In genomic region chr2:235135990-235136561, GRCh38 we compare ENCODE assay signal across 9 cellular contexts.
DNase-seq lines count a peak whose midpoint lies in the region; ATAC-seq, FAIRE-seq and TF ChIP-seq lines count a peak whose summit lies in the region.
"Had no signal": no experiment of that assay in that cellular context is flagged by ENCODE, and none has a peak within 500 bp of the region (broad histone marks: within the 10 kb centered on the region; RNA-seq: fewer than 3 reads in every experiment).

No MANE protein-coding gene starts in this region.

- no peaks in the 10 kb centered on the region for H3K27me3 Mint-ChIP-seq in activated CD8-positive, alpha-beta T cell treated with anti-CD3 and anti-CD28 coated beads, Interleukin-2, amount 10 ng/mL, durations not matched to agents 7 days and 5 days (ENCODE audit: low read depth)
- peaks cover 51% of the 10 kb centered on the region for H3K27me3 Mint-ChIP-seq in stimulated activated naive CD8-positive, alpha-beta T cell treated with anti-CD3 and anti-CD28 coated beads, Interleukin-15, amount 100 ng/mL, for 72 hours

- no peak for ATAC-seq in activated CD8-positive, alpha-beta T cell treated with anti-CD3 and anti-CD28 coated beads, Interleukin-2, amount 10 ng/mL, durations not matched to agents 7 days and 5 days
- peak; percentile 46 for ATAC-seq in stimulated activated naive CD8-positive, alpha-beta T cell treated with anti-CD3 and anti-CD28 coated beads, Interleukin-15, amount 100 ng/mL, for 72 hours
- ATAC-seq in HG02852 (IDR thresholded peaks at IDR 0.05; ENCODE audit: unreplicated experiment), result no peak

- H3K4me3 ChIP-seq in A673 (ENCODE audit: low read depth, low read length, poor library complexity, severe bottlenecking), result no peak overlapping the region

- DNase-seq in A673 (ENCODE audit: low spot score), result peak; percentile 70
- DNase-seq in GM12891 (ENCODE audit: insufficient read length, low spot score), result no peak
- DNase-seq in NCI-H345 treated with DMSO at 0.1 percent for 48 hours (lab: John Stamatoyannopoulos, UW; ENCODE audit: unreplicated experiment), result peak; percentile 22
- DNase-seq in activated CD8-positive, alpha-beta T cell treated with anti-CD3 and anti-CD28 coated beads, Interleukin-2, amount 10 ng/mL, durations not matched to agents 7 days and 5 days, result peak; percentile 56
- DNase-seq in erythroblast (lab: John Stamatoyannopoulos, UW), result peak; percentile 37 to 65
- DNase-seq in myocyte (ENCODE audit: low read depth), result peak; percentile 90
- peak; percentile 32 to 38 for DNase-seq in stimulated activated naive CD8-positive, alpha-beta T cell treated with anti-CD3 and anti-CD28 coated beads, Interleukin-15, amount 100 ng/mL, for 72 hours
- DNase-seq: naive B cell had no signal

- no peaks in the 10 kb centered on the region for H3K9me3 ChIP-seq in A673 (ENCODE audit: low read depth, low read length, poor library complexity, severe bottlenecking)

- no peaks in the 10 kb centered on the region for H3K4me1 Mint-ChIP-seq in activated CD8-positive, alpha-beta T cell treated with anti-CD3 and anti-CD28 coated beads, Interleukin-2, amount 10 ng/mL, durations not matched to agents 7 days and 5 days (ENCODE audit: low read depth)
- H3K4me1 Mint-ChIP-seq in stimulated activated naive CD8-positive, alpha-beta T cell treated with anti-CD3 and anti-CD28 coated beads, Interleukin-15, amount 100 ng/mL, for 72 hours, result no peaks in the 10 kb centered on the region

- POLR2A ChIA-PET in A673 (lab: Charles Lee; ENCODE audit: low non-redundant PET), result no interaction called here
- POLR2A ChIA-PET in activated CD8-positive, alpha-beta T cell treated with anti-CD3 and anti-CD28 coated beads, Interleukin-2, amount 10 ng/mL, durations not matched to agents 7 days and 5 days (lab: Charles Lee), result no interaction called here

- no peak overlapping the region for H3K27ac ChIP-seq in A673 (ENCODE audit: low read depth, low read length, poor library complexity, severe bottlenecking)

- peaks cover 31% of the 10 kb centered on the region for H3K4me1 ChIP-seq in A673 (ENCODE audit: insufficient read depth, low read length, poor library complexity, severe bottlenecking)

- intact Hi-C loops in A673 (cut with micrococcal nuclease; ENCODE audit: unreplicated experiment), result loop anchor here (10.0 kb wide), 1 partner anchor 359 kb away; the partner anchor contains the start of gene AGAP1

- CTCF ChIA-PET in A673 (lab: Charles Lee), result interaction anchor here (0.6 to 1.1 kb wide), 3 partner anchors 416 to 610 kb away, joined by 3 to 4 read pairs (median 3); no protein-coding TSS in a partner anchor
- CTCF ChIA-PET in activated CD8-positive, alpha-beta T cell treated with anti-CD3 and anti-CD28 coated beads, Interleukin-2, amount 10 ng/mL, durations not matched to agents 7 days and 5 days (lab: Charles Lee), result interaction anchor here (1.2 kb wide), 2 partner anchors 12 to 457 kb away, joined by 4 to 5 read pairs; no protein-coding TSS in a partner anchor

- no peak for TF ChIP-seq POLR2A in GM12891 (IDR thresholded peaks at IDR 0.05; ENCODE audit: low read depth, low read length)
- TF ChIP-seq POLR2A in erythroblast (IDR thresholded peaks at IDR 0.05; ENCODE audit: low read length), result no peak

- H3K36me3 ChIP-seq in A673 (ENCODE audit: insufficient read depth, low read length, poor library complexity, severe bottlenecking), result no peaks in the 10 kb centered on the region

- no peak overlapping the region for H3K4me3 Mint-ChIP-seq in activated CD8-positive, alpha-beta T cell treated with anti-CD3 and anti-CD28 coated beads, Interleukin-2, amount 10 ng/mL, durations not matched to agents 7 days and 5 days
- no peak overlapping the region for H3K4me3 Mint-ChIP-seq in stimulated activated naive CD8-positive, alpha-beta T cell treated with anti-CD3 and anti-CD28 coated beads, Interleukin-15, amount 100 ng/mL, for 72 hours
- H3K4me3 Mint-ChIP-seq: naive B cell had no signal

- no peaks in the 10 kb centered on the region for H3K36me3 Mint-ChIP-seq in activated CD8-positive, alpha-beta T cell treated with anti-CD3 and anti-CD28 coated beads, Interleukin-2, amount 10 ng/mL, durations not matched to agents 7 days and 5 days (ENCODE audit: low read depth)

- H3K27ac Mint-ChIP-seq in activated CD8-positive, alpha-beta T cell treated with anti-CD3 and anti-CD28 coated beads, Interleukin-2, amount 10 ng/mL, durations not matched to agents 7 days and 5 days, result no peak overlapping the region
- no peak overlapping the region for H3K27ac Mint-ChIP-seq in stimulated activated naive CD8-positive, alpha-beta T cell treated with anti-CD3 and anti-CD28 coated beads, Interleukin-15, amount 100 ng/mL, for 72 hours
- H3K27ac Mint-ChIP-seq: naive B cell had no signal

- no peaks in the 10 kb centered on the region for H3K9me3 Mint-ChIP-seq in activated CD8-positive, alpha-beta T cell treated with anti-CD3 and anti-CD28 coated beads, Interleukin-2, amount 10 ng/mL, durations not matched to agents 7 days and 5 days (ENCODE audit: insufficient read depth)
- H3K9me3 Mint-ChIP-seq in stimulated activated naive CD8-positive, alpha-beta T cell treated with anti-CD3 and anti-CD28 coated beads, Interleukin-15, amount 100 ng/mL, for 72 hours, result no peaks in the 10 kb centered on the region

- peak; percentile 65 for TF ChIP-seq CTCF in A673 (conservative IDR thresholded peaks at IDR 0.05; ENCODE audit: low read depth, low read length)

- peak; percentile 69 for FAIRE-seq in GM12891 (lab: Jason Lieb, UNC)

- no peaks in the 10 kb centered on the region for H3K27me3 ChIP-seq in A673 (replicated peaks; ENCODE audit: insufficient read depth, low read depth, low read length, poor library complexity)

- no TSS peak for BruUV-seq in A673 (replicated peaks; lab: Mats Ljungman, UMichigan)

TF ChIP-seq in GM12891, 5 proteins besides CTCF, POLR2A, EP300 and RAD21:
- no peak for TF ChIP-seq TAF1 (IDR thresholded peaks at IDR 0.05; ENCODE audit: low read depth, low read length)
- no peak for TF ChIP-seq PAX5 (IDR thresholded peaks at IDR 0.05; ENCODE audit: insufficient read depth, low read length, severe bottlenecking)
- no peak for TF ChIP-seq POU2F2 (IDR thresholded peaks at IDR 0.05; ENCODE audit: low read depth, low read length)
- TF ChIP-seq SPI1 (IDR thresholded peaks at IDR 0.05; ENCODE audit: low read depth, low read length), result no peak
- TF ChIP-seq POLR2AphosphoS5 (IDR thresholded peaks at IDR 0.05; ENCODE audit: low read depth, low read length), result no peak
